Comparison of ENCODE assay signal across 8 cellular contexts in genomic region chr9:136546697-136547481, GRCh38. TPM values are rescaled to one million over a fixed set of nuclear protein-coding genes. Genes with fewer than 3 reads are reported as not detected.
DNase-seq lines count a peak whose midpoint lies in the region; ATAC-seq and TF ChIP-seq lines count a peak whose summit lies in the region.

No MANE protein-coding gene starts in this region.

- peak overlapping the region; percentile 78 for H3K27ac ChIP-seq in angular gyrus (ENCODE audit: low read depth, low read length)
- peak overlapping the region; percentile 98 for H3K27ac ChIP-seq in left ventricle myocardium inferior (replicated peaks)
- peak overlapping the region; percentile 93 to 95 for H3K27ac ChIP-seq in prostate gland

- H3K27me3 ChIP-seq in left ventricle myocardium inferior (ENCODE audit: low read depth) (no peaks in the 10 kb centered on the region), prostate gland (replicated peaks; ENCODE audit: insufficient read depth) (no peaks in the 10 kb centered on the region)

- TF ChIP-seq CTCF in left ventricle myocardium inferior (IDR thresholded peaks at IDR 0.05; ENCODE audit: borderline replicate concordance): no peak
- TF ChIP-seq CTCF in prostate gland (IDR thresholded peaks at IDR 0.05): no peak

- peak overlapping the region; percentile 98 for H3K4me3 ChIP-seq in left ventricle myocardium inferior
- H3K4me3 ChIP-seq in prostate gland: peak overlapping the region; percentile 77 to 78

- DNase-seq in Daoy (ENCODE audit: low read depth) (peak; percentile 61), left ventricle myocardium inferior (peak; percentile 75), prostate gland (ENCODE audit: low spot score) (peak; percentile 83), amniotic stem cell (lab: John Stamatoyannopoulos, UW) (no peak)

- intact Hi-C loops in left ventricle myocardium inferior (cut with micrococcal nuclease): no loop called here
- intact Hi-C loops in prostate gland (cut with DNase I): loop anchor here (2.0 to 5.0 kb wide), 2 partner anchors 64 to 75 kb away; partner anchors contain the start of gene SEC16A

- TF ChIP-seq POLR2A in prostate gland (IDR thresholded peaks at IDR 0.05): peak; percentile 39

- no peaks in the 10 kb centered on the region for H3K9me3 ChIP-seq in left ventricle myocardium inferior (replicated peaks)
- no peaks in the 10 kb centered on the region for H3K9me3 ChIP-seq in prostate gland

- H3K36me3 ChIP-seq in left ventricle myocardium inferior (no peaks in the 10 kb centered on the region), prostate gland (no peaks in the 10 kb centered on the region)

- 1% methylated on average over 43 of the region's 43 CpGs for WGBS in prostate gland

- peak; percentile 5 for ATAC-seq in HG03139 (IDR thresholded peaks at IDR 0.05; ENCODE audit: unreplicated experiment)
- peak; percentile 46 for ATAC-seq in SK-N-SH treated with all-trans-retinoic acid at 6 μM for 48 hours
- ATAC-seq in HG03469 (IDR thresholded peaks at IDR 0.05; ENCODE audit: unreplicated experiment): no peak

- H3K4me1 ChIP-seq in left ventricle myocardium inferior (peaks cover 73% of the 10 kb centered on the region), prostate gland (replicated peaks) (peaks cover 30% of the 10 kb centered on the region)

TF ChIP-seq in SK-N-SH treated with all-trans-retinoic acid at 6 μM for 48 hours, 23 proteins besides CTCF, POLR2A, EP300 and RAD21:
- TF ChIP-seq CSDC2 (CRISPR knock-in tag; IDR thresholded peaks at IDR 0.05) (no peak), ZNF70 (CRISPR knock-in tag; IDR thresholded peaks at IDR 0.05) (no peak), CSRNP3 (CRISPR knock-in tag; IDR thresholded peaks at IDR 0.05) (no peak), ZFP30 (CRISPR knock-in tag; IDR thresholded peaks at IDR 0.05) (no peak), ESRRG (CRISPR knock-in tag; IDR thresholded peaks at IDR 0.05) (no peak), GLIS3 (CRISPR knock-in tag; IDR thresholded peaks at IDR 0.05) (no peak), ZFP3 (CRISPR knock-in tag; IDR thresholded peaks at IDR 0.05) (no peak), ISL1 (CRISPR knock-in tag; IDR thresholded peaks at IDR 0.05) (no peak), PATZ1 (CRISPR knock-in tag; IDR thresholded peaks at IDR 0.05; ENCODE audit: borderline replicate concordance) (no peak), TCF4 (CRISPR knock-in tag; IDR thresholded peaks at IDR 0.05; ENCODE audit: borderline replicate concordance) (no peak), TSHZ2 (CRISPR knock-in tag; IDR thresholded peaks at IDR 0.05) (no peak)

RNA-seq across cellular contexts. Expression of gene NOTCH1, which starts 1.0 kb away (rescaled TPM):
- total RNA-seq in Daoy (2014; rRNA removed; shearing (Covaris generic)): 4.4 and 8.7 TPM in 2 replicates
- total RNA-seq in left ventricle myocardium inferior: 17.6 TPM
- 10 to 100 TPM; 38.0 to 63.3 TPM for total RNA-seq in prostate gland
